Comparison of ENCODE assay signal across 15 cellular contexts in genomic region chr5:41408676-41409443, GRCh38.
DNase-seq lines count a peak whose midpoint lies in the region; ATAC-seq, FAIRE-seq and TF ChIP-seq lines count a peak whose summit lies in the region.
"Had no signal": no experiment of that assay in that cellular context is flagged by ENCODE, and none has a peak within 500 bp of the region (broad histone marks: within the 10 kb centered on the region; RNA-seq: fewer than 3 reads in every experiment).

No MANE protein-coding gene starts in this region.

- no peak for TF ChIP-seq RAD21 in A549 (conservative IDR thresholded peaks at IDR 0.05 in 1 of 2, IDR thresholded peaks at IDR 0.05 in 1 of 2)

- peaks cover 85% of the 10 kb centered on the region for H3K4me1 ChIP-seq in A549
- H3K4me1 ChIP-seq: upper lobe of left lung had no signal

- POLR2A ChIA-PET in A549 (lab: Yijun Ruan, JAX): no interaction called here

- DNase-seq in A549 (ENCODE audit: low read depth in 1 of 2, low spot score in 1 of 2) (no peak), HS-5 (ENCODE audit: low read depth) (peak; percentile 78), iris pigment epithelial cell (ENCODE audit: low read depth) (peak; percentile 46), erythroblast (lab: John Stamatoyannopoulos, UW) (no peak), LoVo (ENCODE audit: low spot score) (no peak)
- DNase-seq: activated naive CD4-positive, alpha-beta T cell treated with anti-CD3 and anti-CD28 coated beads for 36 hours; DMS 273 treated with DMSO at 0.1 percent for 48 hours; NCI-H2029; NCI-H774; upper lobe of left lung had no signal

- ATAC-seq in A549 (peak in 1 of 2 experiments; percentile 25; a peak in 2 of 6 replicates), HG03196 (IDR thresholded peaks at IDR 0.05; ENCODE audit: unreplicated experiment) (no peak), HG02678 (IDR thresholded peaks at IDR 0.05; ENCODE audit: unreplicated experiment) (no peak)

- no peak for TF ChIP-seq CTCF in A549 (IDR thresholded peaks at IDR 0.05)

- TF ChIP-seq POLR2A in A549 (IDR thresholded peaks at IDR 0.05; ENCODE audit: low read length) (no peak), erythroblast (IDR thresholded peaks at IDR 0.05; ENCODE audit: low read length) (no peak)

- no peak for FAIRE-seq in A549 (lab: Jason Lieb, UNC)

- CTCF ChIA-PET in A549 (lab: Yijun Ruan, JAX): no interaction called here

- peak overlapping the region; percentile 85 to 87 for H3K27ac ChIP-seq in A549
- peak overlapping the region; percentile 1 for H3K27ac ChIP-seq in angular gyrus (ENCODE audit: low read depth, low read length)
- H3K27ac ChIP-seq: esophagus muscularis mucosa, KMS-11, upper lobe of left lung had no signal

- no peak for TF ChIP-seq EP300 in A549 (IDR thresholded peaks at IDR 0.05)

- 30% methylated on average over 6 of the region's 6 CpGs for WGBS in A549 (ENCODE audit: missing lambda C conversion rate)

- no peaks in the 10 kb centered on the region for H3K9me3 ChIP-seq in A549
- H3K9me3 ChIP-seq: esophagus muscularis mucosa, upper lobe of left lung had no signal

- peak overlapping the region; percentile 57 for H3K4me2 ChIP-seq in A549
- H3K4me2 ChIP-seq: KMS-11 had no signal

- no peak overlapping the region for H3K4me3 ChIP-seq in A549
- H3K4me3 ChIP-seq: esophagus muscularis mucosa, upper lobe of left lung had no signal

TF ChIP-seq in A549, 52 proteins besides CTCF, POLR2A, EP300 and RAD21:
- TF ChIP-seq JUNB (IDR thresholded peaks at IDR 0.05) (peak; percentile 71), FOSL2 (IDR thresholded peaks at IDR 0.05) (peak; percentile 73), FOSL2 (CRISPR knock-in tag; IDR thresholded peaks at IDR 0.05) (peak; percentile 75), BCL3 (IDR thresholded peaks at IDR 0.05) (0 out of 3 replicates have a peak, but pooled peaks have one; percentile 25), GATA3 (IDR thresholded peaks at IDR 0.05; ENCODE audit: borderline replicate concordance) (no peak; the same call in 1 of the 2 replicates), MAFK (IDR thresholded peaks at IDR 0.05; ENCODE audit: partially characterized antibody) (no peak), ZC3H11A (IDR thresholded peaks at IDR 0.05) (no peak), ZNF302 (CRISPR knock-in tag; IDR thresholded peaks at IDR 0.05) (no peak), CEBPB (IDR thresholded peaks at IDR 0.05) (0 out of 4 replicates have a peak, but pooled peaks of 1 of the 2 experiments have one; percentile 19), HEYL (CRISPR knock-in tag; IDR thresholded peaks at IDR 0.05) (no peak), CBX8 (IDR thresholded peaks at IDR 0.05) (no peak), USF2 (IDR thresholded peaks at IDR 0.05) (no peak)

Comparison
In these comparisons a context has a peak if more than half of its experiments do, and no peak if none do; other contexts are left out.
1. DNase-seq: peak in HS-5 (single experiment) and iris pigment epithelial cell (single experiment); none in A549 (0 of 2), erythroblast (0 of 2) and LoVo (single experiment).